8 cellular contexts compared by ENCODE assay signal in genomic region chr7:129376076-129376777, GRCh38. TPM values are rescaled to one million over a fixed set of nuclear protein-coding genes. Genes with fewer than 3 reads are reported as not detected.
DNase-seq lines count a peak whose midpoint lies in the region; ATAC-seq and TF ChIP-seq lines count a peak whose summit lies in the region.

No MANE protein-coding gene starts in this region.

- H3K27me3 Mint-ChIP-seq in activated B cell treated with CpG ODN at 0.5 μM for 24 hours: no peaks in the 10 kb centered on the region
- H3K27me3 Mint-ChIP-seq in natural killer cell (ENCODE audit: low read depth in 2 of 2): peaks cover 0 to 2% of the 10 kb centered on the region in 2 donors

- H3K27ac ChIP-seq in upper lobe of left lung: peak overlapping the region in 3 of 4 donors; percentile 20 to 80 (median 76)

- peak; percentile 70 for ATAC-seq in activated B cell treated with CpG ODN at 0.5 μM for 24 hours (ENCODE audit: low read depth)
- ATAC-seq in natural killer cell: peak; percentile 62 to 76 (median 72)
- ATAC-seq in upper lobe of left lung (ENCODE audit: low FRiP score in 2 of 2): peak; percentile 74 to 85
- ATAC-seq in GM18858 (IDR thresholded peaks at IDR 0.05; ENCODE audit: unreplicated experiment): no peak

- no peak for TF ChIP-seq POLR2A in upper lobe of left lung (IDR thresholded peaks at IDR 0.05)

- 60 to 61% methylated on average over 6 of the region's 6 CpGs for WGBS in upper lobe of left lung, 2 donors

- H3K9me3 ChIP-seq in upper lobe of left lung: no peaks in the 10 kb centered on the region

- POLR2A ChIA-PET in activated B cell treated with CpG ODN at 0.5 μM for 24 hours (lab: Charles Lee): interaction anchor here (1.3 to 1.7 kb wide), 2 partner anchors 8 to 58 kb away, joined by 3 to 5 read pairs; partner anchors contain the start of gene STRIP2

- no peaks in the 10 kb centered on the region for H3K27me3 ChIP-seq in upper lobe of left lung

- DNase-seq in A172 (ENCODE audit: low spot score) (peak; percentile 12), NAMALWA (ENCODE audit: low spot score) (peak; percentile 84), activated B cell treated with CpG ODN at 0.5 μM for 24 hours (no peak), dermis microvascular lymphatic vessel endothelial cell (ENCODE audit: low read depth in 2 of 2) (peak; percentile 30 to 59), natural killer cell (no peak), upper lobe of left lung (peak in 1 of 2 donors; percentile 60)

- no peaks in the 10 kb centered on the region for H3K9me3 Mint-ChIP-seq in activated B cell treated with CpG ODN at 0.5 μM for 24 hours
- H3K9me3 Mint-ChIP-seq in natural killer cell: no peaks in the 10 kb centered on the region

- intact Hi-C loops in activated B cell treated with CpG ODN at 0.5 μM for 24 hours (cut with micrococcal nuclease): loop anchor here (1.0 to 5.0 kb wide), 3 partner anchors 9 to 158 kb away; no protein-coding TSS in a partner anchor
- intact Hi-C loops in natural killer cell (cut with micrococcal nuclease): no loop called here

- H3K36me3 ChIP-seq in upper lobe of left lung: peaks cover 0 to 7% (median 2%) of the 10 kb centered on the region in 4 donors

- H3K4me3 Mint-ChIP-seq in activated B cell treated with CpG ODN at 0.5 μM for 24 hours (no peak overlapping the region), natural killer cell (no peak overlapping the region)

- H3K4me1 Mint-ChIP-seq in activated B cell treated with CpG ODN at 0.5 μM for 24 hours (peaks cover 6% of the 10 kb centered on the region), natural killer cell (peaks cover 5 to 19% of the 10 kb centered on the region in 2 donors)

- CTCF ChIA-PET in activated B cell treated with CpG ODN at 0.5 μM for 24 hours (lab: Charles Lee): interaction anchor here (0.6 to 4.2 kb wide), 12 partner anchors 8 to 259 kb away, joined by 3 to 52 read pairs (median 4); no protein-coding TSS in a partner anchor

- no peak for TF ChIP-seq EP300 in upper lobe of left lung (IDR thresholded peaks at IDR 0.05)

- H3K4me3 ChIP-seq in upper lobe of left lung: no peak overlapping the region

- TF ChIP-seq CTCF in GM12873 (IDR thresholded peaks at IDR 0.05; ENCODE audit: insufficient read depth, low read depth, low read length, missing control alignments): peak; percentile 78
- no peak for TF ChIP-seq CTCF in activated B cell treated with CpG ODN at 0.5 μM for 24 hours (IDR thresholded peaks at IDR 0.05)
- peak; percentile 63 for TF ChIP-seq CTCF in natural killer cell (IDR thresholded peaks at IDR 0.05)
- TF ChIP-seq CTCF in upper lobe of left lung (IDR thresholded peaks at IDR 0.05): peak in 5 of 6 experiments; percentile 34 to 53 (median 44)

- H3K27ac Mint-ChIP-seq in activated B cell treated with CpG ODN at 0.5 μM for 24 hours (no peak overlapping the region), natural killer cell (no peak overlapping the region)

- H3K36me3 Mint-ChIP-seq in activated B cell treated with CpG ODN at 0.5 μM for 24 hours (ENCODE audit: low read depth) (peaks cover 12% of the 10 kb centered on the region), natural killer cell (no peaks in the 10 kb centered on the region)

- peaks cover 4 to 27% (median 11%) of the 10 kb centered on the region in 4 donors for H3K4me1 ChIP-seq in upper lobe of left lung

RNA-seq across cellular contexts. Expression of gene STRIP2, which starts 58.0 kb away (rescaled TPM):
- 4.2 and 6.3 TPM in 2 replicates for total RNA-seq in A172 (2014; rRNA removed; shearing (Covaris generic))
- total RNA-seq in activated B cell treated with CpG ODN at 0.5 μM for 24 hours: 0.20 and 0.35 TPM in 2 replicates
- 2.3 TPM in 2 replicates for total RNA-seq in dermis microvascular lymphatic vessel endothelial cell
- total RNA-seq in natural killer cell: 1 to 10 TPM; 1.7 to 2.3 (median 2.1) TPM
- total RNA-seq in upper lobe of left lung: 1 to 10 TPM; 1.0 to 5.2 (median 1.7) TPM

Comparison
In these comparisons a context has a peak if more than half of its experiments do, and no peak if none do; other contexts are left out.
1. DNase-seq: peak in A172 (single experiment), NAMALWA (single experiment) and dermis microvascular lymphatic vessel endothelial cell (2 of 2); none in activated B cell treated with CpG ODN at 0.5 μM for 24 hours (single experiment) and natural killer cell (single experiment).